Comparison of ENCODE assay signal across 8 cellular contexts in genomic region chr4:173371292-173372192, GRCh38. TPM values are rescaled to one million over a fixed set of nuclear protein-coding genes. Genes with fewer than 3 reads are reported as not detected.
DNase-seq lines count a peak whose midpoint lies in the region; ATAC-seq and TF ChIP-seq lines count a peak whose summit lies in the region.

No MANE protein-coding gene starts in this region.

- peak; percentile 22 for ATAC-seq in GM21529 (IDR thresholded peaks at IDR 0.05; ENCODE audit: unreplicated experiment)

- H3K4me2 ChIP-seq in osteoblast (ENCODE audit: insufficient read depth, low read length): peak overlapping the region; percentile 79

- DNase-seq in EH (ENCODE audit: low read depth) (peak; percentile 81), SK-N-DZ (ENCODE audit: low spot score) (peak; percentile 42), head of caudate nucleus (peak; percentile 50 to 91 (median 83)), osteoblast (ENCODE audit: insufficient read length, low spot score, missing footprints) (peak; percentile 90), ureter (ENCODE audit: low spot score) (peak; percentile 78)

- peak overlapping the region; percentile 93 for H3K4me3 Mint-ChIP-seq in activated naive CD8-positive, alpha-beta T cell

- H3K27ac ChIP-seq in HUES64 (ENCODE audit: low read depth, low read length): 0 out of 2 replicates have a peak overlapping the region, but pooled peaks have one; percentile 0
- peak overlapping the region; percentile 63 for H3K27ac ChIP-seq in osteoblast (ENCODE audit: low read depth, low read length)

- peaks cover 41% of the 10 kb centered on the region for H3K79me2 ChIP-seq in osteoblast (ENCODE audit: insufficient read depth, low read length)

- H3K9me3 ChIP-seq in HUES64 (ENCODE audit: insufficient read depth, low read depth, low read length) (no peaks in the 10 kb centered on the region), osteoblast (ENCODE audit: low read depth, low read length) (no peaks in the 10 kb centered on the region)

- 0 out of 2 replicates have a peak, but pooled peaks cover 4% of the 10 kb centered on the region for H3K4me1 ChIP-seq in HUES64 (ENCODE audit: insufficient read depth, low read length)
- H3K4me1 ChIP-seq in osteoblast (ENCODE audit: insufficient read depth, low read length): peaks cover 12% of the 10 kb centered on the region

- H3K36me3 ChIP-seq in HUES64 (ENCODE audit: insufficient read depth, low read length): peaks cover 19% of the 10 kb centered on the region
- H3K36me3 ChIP-seq in osteoblast (ENCODE audit: insufficient read depth, low read length): peaks cover 9% of the 10 kb centered on the region

- H4K20me1 ChIP-seq in osteoblast (ENCODE audit: insufficient read depth, low read length): peaks cover 4% of the 10 kb centered on the region

- H3K27ac Mint-ChIP-seq in activated naive CD8-positive, alpha-beta T cell: peak overlapping the region; percentile 66

- H3K4me1 Mint-ChIP-seq in activated naive CD8-positive, alpha-beta T cell (ENCODE audit: low read depth): peaks cover 29% of the 10 kb centered on the region

- H3K27me3 ChIP-seq in HUES64 (ENCODE audit: insufficient read depth, low read length): no peaks in the 10 kb centered on the region
- no peaks in the 10 kb centered on the region for H3K27me3 ChIP-seq in osteoblast (ENCODE audit: insufficient read depth, low read length)

- no peak for TF ChIP-seq CTCF in osteoblast (IDR thresholded peaks at IDR 0.05; ENCODE audit: extremely low read depth, low read depth, low read length)

- H3K4me3 ChIP-seq in HUES64 (ENCODE audit: low read length) (peak overlapping the region; percentile 96), osteoblast (ENCODE audit: insufficient read depth, low read length) (peak overlapping the region; percentile 81)

- under 1% methylated on average over 68 of the region's 68 CpGs for WGBS in HUES64

- peaks cover 3% of the 10 kb centered on the region for H3K36me3 Mint-ChIP-seq in activated naive CD8-positive, alpha-beta T cell

- peak overlapping the region; percentile 91 for H2AFZ ChIP-seq in osteoblast (ENCODE audit: low read length)

- H3K9ac ChIP-seq in HUES64 (ENCODE audit: low read depth, low read length): peak overlapping the region; percentile 66

- peaks cover 10% of the 10 kb centered on the region for H3K27me3 Mint-ChIP-seq in activated naive CD8-positive, alpha-beta T cell

- H3K9me3 Mint-ChIP-seq in activated naive CD8-positive, alpha-beta T cell (ENCODE audit: low read depth): no peaks in the 10 kb centered on the region

- intact Hi-C loops in head of caudate nucleus (cut with DNase I): loop anchor here (2.0 to 5.0 kb wide), 2 partner anchors 37 to 41 kb away; partner anchors contain the start of gene HMGB2

RNA-seq across cellular contexts. Expression of gene SAP30, which starts 0.8 kb away (rescaled TPM):
- polyA plus RNA-seq in HUES64 (2013, experiment 1 of 2): 17.7 TPM
- 20.7 TPM for polyA plus RNA-seq in HUES64 (2013, experiment 2 of 2)
- polyA plus RNA-seq in SK-N-DZ (2014; cell fraction: cytosol; rRNA removed): 60.1 and 80.2 TPM in 2 replicates
- polyA plus RNA-seq in SK-N-DZ (2014; cell fraction: nucleus; rRNA removed): 40.6 and 65.7 TPM in 2 replicates
- total RNA-seq in osteoblast (22.1 and 25.3 TPM in 2 replicates), ureter (8.6 TPM)

RNA-seq across cellular contexts. Expression of gene SCRG1, which starts 27.4 kb away (rescaled TPM):
- polyA plus RNA-seq in HUES64 (2013, experiment 1 of 2): 0.40 TPM
- polyA plus RNA-seq in HUES64 (2013, experiment 2 of 2): 0.76 TPM
- 0.03 and 0.10 TPM in 2 replicates for polyA plus RNA-seq in SK-N-DZ (2014; cell fraction: cytosol; rRNA removed)
- 0.06 and 0.18 TPM in 2 replicates for polyA plus RNA-seq in SK-N-DZ (2014; cell fraction: nucleus; rRNA removed)
- total RNA-seq in osteoblast (0.88 and 7.6 TPM in 2 replicates), ureter (2.3 TPM)

RNA-seq across cellular contexts. Expression of gene HMGB2, which starts 37.4 kb away (rescaled TPM):
- polyA plus RNA-seq in HUES64 (2013, experiment 1 of 2): 252 TPM
- 368 TPM for polyA plus RNA-seq in HUES64 (2013, experiment 2 of 2)
- polyA plus RNA-seq in SK-N-DZ (2014; cell fraction: cytosol; rRNA removed): 493 and 516 TPM in 2 replicates
- polyA plus RNA-seq in SK-N-DZ (2014; cell fraction: nucleus; rRNA removed): 309 and 379 TPM in 2 replicates
- total RNA-seq in osteoblast: 29.2 and 30.4 TPM in 2 replicates
- 51.8 TPM for total RNA-seq in ureter

Comparison
In these comparisons a context has a peak if more than half of its experiments do, and no peak if none do; other contexts are left out.
1. Peak in every context shown above with its lines: DNase-seq, ATAC-seq, H3K4me3 ChIP-seq and H3K27ac ChIP-seq.